In genomic region chr11:110092577-110093406, GRCh38 we compare ENCODE assay signal across 1 cellular context.
A peak's percentile ranks its signal among the peaks of the same experiment; 100 is the strongest.
TF ChIP-seq lines count a peak whose summit lies in the region.

ZC3H12C (plus strand) TSS chr11:110093392; CDS start chr11:110093412, 20 bp downstream.

TF ChIP-seq in Ishikawa, 13 proteins besides CTCF, POLR2A, EP300 and RAD21 (continued from another document):
- TF ChIP-seq TCF12 (IDR thresholded peaks at IDR 0.05; ENCODE audit: low read depth) (peak; percentile 40; the same call in 1 of the 2 replicates), ZBTB7A (IDR thresholded peaks at IDR 0.05; ENCODE audit: low read depth) (no peak), MAX (IDR thresholded peaks at IDR 0.05) (peak; percentile 61), TEAD4 (IDR thresholded peaks at IDR 0.05) (0 out of 2 replicates have a peak, but pooled peaks have one; percentile 2), NFIC (IDR thresholded peaks at IDR 0.05) (peak; percentile 39; the same call in 1 of the 2 replicates), CEBPB (IDR thresholded peaks at IDR 0.05) (peak; percentile 86), TAF1 (IDR thresholded peaks at IDR 0.05; ENCODE audit: low read depth) (peak; percentile 52; the same call in 1 of the 2 replicates)
TF ChIP-seq in Ishikawa: peak in this region for 7.
